Comparison of ENCODE assay signal across 27 cellular contexts in genomic region chr5:122180146-122180712, GRCh38. TPM values are rescaled to one million over a fixed set of nuclear protein-coding genes. Genes with fewer than 3 reads are reported as not detected.
DNase-seq lines count a peak whose midpoint lies in the region; ATAC-seq and TF ChIP-seq lines count a peak whose summit lies in the region.
"Had no signal": no experiment of that assay in that cellular context is flagged by ENCODE, and none has a peak within 500 bp of the region (broad histone marks: within the 10 kb centered on the region; RNA-seq: fewer than 3 reads in every experiment).

No MANE protein-coding gene starts in this region.

- H3K27ac ChIP-seq in foreskin keratinocyte (peak overlapping the region; percentile 99), tibial artery (peak overlapping the region; percentile 57 to 69)
- H3K27ac ChIP-seq: HL-60, RWPE1, stomach, upper lobe of left lung had no signal

- CTCF ChIA-PET in Calu3 (lab: Charles Lee), result no interaction called here

- H3K9me3 Mint-ChIP-seq in activated T-cell treated with anti-CD3 and anti-CD28 coated beads, Interleukin-2, amount 50 U/mL, for 24 hours, result no peaks in the 10 kb centered on the region
- H3K9me3 Mint-ChIP-seq in Calu3 (ENCODE audit: low read depth, unreplicated experiment), result no peaks in the 10 kb centered on the region
- H3K9me3 Mint-ChIP-seq: activated CD4-positive, alpha-beta memory T cell treated with anti-CD3 and anti-CD28 coated beads, Interleukin-2, amount 10 ng/mL, durations not matched to agents 7 days and 5 days; IgD-negative memory B cell had no signal

- ATAC-seq in foreskin keratinocyte (peak; percentile 8), HG03460 (IDR thresholded peaks at IDR 0.05; ENCODE audit: unreplicated experiment) (no peak)

- peak overlapping the region; percentile 15 for H3K4me3 ChIP-seq in adipocyte (ENCODE audit: low read length)
- no peak overlapping the region for H3K4me3 ChIP-seq in tibial artery
- H3K4me3 ChIP-seq: stomach, upper lobe of left lung had no signal

- no peaks in the 10 kb centered on the region for H3K36me3 Mint-ChIP-seq in activated T-cell treated with anti-CD3 and anti-CD28 coated beads, Interleukin-2, amount 50 U/mL, for 24 hours (ENCODE audit: low read depth)
- no peaks in the 10 kb centered on the region for H3K36me3 Mint-ChIP-seq in Calu3 (ENCODE audit: insufficient read depth, unreplicated experiment)
- H3K36me3 Mint-ChIP-seq: IgD-negative memory B cell, memory B cell had no signal

- peak overlapping the region; percentile 41 for H3K27ac Mint-ChIP-seq in activated T-cell treated with anti-CD3 and anti-CD28 coated beads, Interleukin-2, amount 50 U/mL, for 24 hours
- H3K27ac Mint-ChIP-seq in Calu3 (ENCODE audit: unreplicated experiment), result no peak overlapping the region
- H3K27ac Mint-ChIP-seq: activated CD4-positive, alpha-beta memory T cell treated with anti-CD3 and anti-CD28 coated beads, Interleukin-2, amount 10 ng/mL, durations not matched to agents 7 days and 5 days; IgD-negative memory B cell; memory B cell had no signal

- peak overlapping the region; percentile 86 for H3K9ac ChIP-seq in adipocyte (ENCODE audit: low read length)

- no peak overlapping the region for H3K4me3 Mint-ChIP-seq in activated T-cell treated with anti-CD3 and anti-CD28 coated beads, Interleukin-2, amount 50 U/mL, for 24 hours
- H3K4me3 Mint-ChIP-seq in Calu3 (ENCODE audit: low read depth, unreplicated experiment), result no peak overlapping the region
- H3K4me3 Mint-ChIP-seq: activated CD4-positive, alpha-beta memory T cell treated with anti-CD3 and anti-CD28 coated beads, Interleukin-2, amount 10 ng/mL, durations not matched to agents 7 days and 5 days; B cell; IgD-negative memory B cell; memory B cell had no signal

- H3K9me3 ChIP-seq in adipocyte (ENCODE audit: control insufficient read depth, low read length), result no peaks in the 10 kb centered on the region
- H3K9me3 ChIP-seq in tibial artery, result no peaks in the 10 kb centered on the region
- H3K9me3 ChIP-seq: stomach, upper lobe of left lung had no signal

- H3K36me3 ChIP-seq in adipocyte (ENCODE audit: control insufficient read depth, insufficient read depth, low read length, severe bottlenecking), result no peaks in the 10 kb centered on the region
- H3K36me3 ChIP-seq in tibial artery, result no peaks in the 10 kb centered on the region
- H3K36me3 ChIP-seq: stomach, upper lobe of left lung had no signal

- H3K27me3 ChIP-seq in adipocyte (replicated peaks; ENCODE audit: control insufficient read depth, insufficient read depth, low read length) (no peaks in the 10 kb centered on the region), foreskin keratinocyte (no peaks in the 10 kb centered on the region), tibial artery (no peaks in the 10 kb centered on the region)
- H3K27me3 ChIP-seq: stomach, upper lobe of left lung had no signal

- H3K4me1 ChIP-seq in adipocyte (ENCODE audit: control insufficient read depth, insufficient read depth, low read length) (peaks cover 54% of the 10 kb centered on the region), foreskin keratinocyte (peaks cover 35% of the 10 kb centered on the region), tibial artery (peaks cover 0 to 35% (median 26%) of the 10 kb centered on the region in 4 donors)

- peaks cover 17% of the 10 kb centered on the region for H3K27me3 Mint-ChIP-seq in activated T-cell treated with anti-CD3 and anti-CD28 coated beads, Interleukin-2, amount 50 U/mL, for 24 hours
- no peaks in the 10 kb centered on the region for H3K27me3 Mint-ChIP-seq in Calu3 (ENCODE audit: unreplicated experiment)
- H3K27me3 Mint-ChIP-seq: activated CD4-positive, alpha-beta memory T cell treated with anti-CD3 and anti-CD28 coated beads, Interleukin-2, amount 10 ng/mL, durations not matched to agents 7 days and 5 days had no signal

- BruUV-seq in Calu3 (replicated peaks; lab: Mats Ljungman, UMichigan), result no TSS peak

- no peak for DNase-seq in activated T-cell treated with anti-CD3 and anti-CD28 coated beads, Interleukin-2, amount 50 U/mL, for 24 hours
- no peak for DNase-seq in activated T-cell treated with anti-CD3 and anti-CD28 coated beads, Interleukin-2, amount 50 U/mL, for 48 hours
- DNase-seq in adipocyte (ENCODE audit: low read depth) (no peak), foreskin keratinocyte (peak in 1 of 2 donors; percentile 59), tibial artery (no peak), Calu3 (no peak)
- no peak for DNase-seq in effector CD4-positive, alpha-beta T cell
- DNase-seq: activated CD4-positive, alpha-beta memory T cell treated with anti-CD3 and anti-CD28 coated beads, Interleukin-2, amount 10 ng/mL, durations not matched to agents 7 days and 5 days; activated naive CD4-positive, alpha-beta T cell; activated T-cell treated with anti-CD3 and anti-CD28 coated beads for 4 hours; erythroblast; GF-D8; NCI-H1417; NCI-H2171; NCI-H526; stimulated activated CD4-positive, alpha-beta T cell treated with anti-CD3 and anti-CD28 coated beads, Interleukin-12 subunit alpha, Interleukin-12 subunit beta, amount 100 ng/mL, for 4 hours; stomach; upper lobe of left lung had no signal

- intact Hi-C loops in tibial artery (cut with DNase I; ENCODE audit: low total_unique reads) (no loop called here), Calu3 (cut with micrococcal nuclease; ENCODE audit: unreplicated experiment) (no loop called here)

- peaks cover 24% of the 10 kb centered on the region for H3K4me1 Mint-ChIP-seq in activated T-cell treated with anti-CD3 and anti-CD28 coated beads, Interleukin-2, amount 50 U/mL, for 24 hours (ENCODE audit: low read depth)
- H3K4me1 Mint-ChIP-seq in Calu3 (ENCODE audit: low read depth, unreplicated experiment), result peaks cover 33% of the 10 kb centered on the region
- H3K4me1 Mint-ChIP-seq: activated CD4-positive, alpha-beta memory T cell treated with anti-CD3 and anti-CD28 coated beads, Interleukin-2, amount 10 ng/mL, durations not matched to agents 7 days and 5 days; B cell; IgD-negative memory B cell; memory B cell had no signal

- TF ChIP-seq CTCF in foreskin keratinocyte (conservative IDR thresholded peaks at IDR 0.05), result no peak
- no peak for TF ChIP-seq CTCF in tibial artery (IDR thresholded peaks at IDR 0.05)
- TF ChIP-seq CTCF in Calu3 (IDR thresholded peaks at IDR 0.05; ENCODE audit: unreplicated experiment), result no peak

RNA-seq across cellular contexts. Expression of gene ZNF474, which starts 50.9 kb away (rescaled TPM):
- total RNA-seq in foreskin keratinocyte (not detected in 2 replicates), Calu3 (2022) (0.29 and 0.73 TPM in 2 replicates)
- not detected in 2 replicates for polyA plus RNA-seq in foreskin keratinocyte
- total RNA-seq: A172; activated CD4-positive, alpha-beta memory T cell treated with anti-CD3 and anti-CD28 coated beads, Interleukin-2, amount 10 ng/mL, durations not matched to agents 7 days and 5 days; B cell; cardiac septum; M059J had no signal
